Comparison of ENCODE assay signal across 17 cellular contexts in the genomic region with DNA sequence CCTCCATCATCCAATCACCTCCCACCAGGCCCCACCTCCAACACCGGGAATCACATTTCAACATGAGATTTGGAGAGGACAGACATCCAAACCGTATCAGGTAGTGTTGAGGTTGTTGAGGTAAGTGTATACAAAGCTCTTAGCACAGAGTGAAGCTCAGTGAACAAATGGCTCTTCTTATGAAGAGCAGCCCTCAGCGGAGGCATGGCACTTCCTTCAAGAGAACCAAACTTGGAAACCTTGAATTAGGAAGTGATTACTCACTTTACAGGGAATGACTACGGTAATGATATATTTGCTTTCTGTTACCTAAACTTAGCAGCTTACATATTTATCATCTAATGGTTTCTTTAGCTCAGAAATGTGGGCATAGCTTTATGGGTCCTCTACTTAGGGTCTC.
"Had no signal": no experiment of that assay in that cellular context is flagged by ENCODE, and none has a peak within 500 bp of the region (broad histone marks: within the 10 kb centered on the region; RNA-seq: fewer than 3 reads in every experiment).

No MANE protein-coding gene starts in this region.

- ATAC-seq: activated CD8-positive, alpha-beta memory T cell treated with anti-CD3 and anti-CD28 coated beads, Interleukin-2, amount 10 ng/mL, durations not matched to agents 7 days and 5 days; gastrocnemius medialis; heart left ventricle; stimulated activated naive B cell treated with anti-CD40 and anti-IgM and Interleukin-4, amounts not matched to agents 10 μg/mL and 1 μg/mL and 100 μg/mL, for 72 hours; T-helper 17 cell had no signal

- H3K4me3 Mint-ChIP-seq: activated CD8-positive, alpha-beta memory T cell treated with anti-CD3 and anti-CD28 coated beads, Interleukin-2, amount 10 ng/mL, durations not matched to agents 7 days and 5 days; activated naive CD4-positive, alpha-beta T cell treated with anti-CD3 and anti-CD28 coated beads, Interleukin-2, amount 50 U/mL, for 24 hours; stimulated activated naive B cell treated with anti-CD40 and anti-IgM and Interleukin-4, amounts not matched to agents 10 μg/mL and 1 μg/mL and 100 μg/mL, for 72 hours; T-helper 17 cell had no signal

- H3K4me1 ChIP-seq: gastrocnemius medialis, heart left ventricle had no signal

- H3K27me3 ChIP-seq: adrenal gland, gastrocnemius medialis, tibial nerve had no signal

- H3K27ac Mint-ChIP-seq: activated CD8-positive, alpha-beta memory T cell treated with anti-CD3 and anti-CD28 coated beads, Interleukin-2, amount 10 ng/mL, durations not matched to agents 7 days and 5 days; activated naive CD4-positive, alpha-beta T cell treated with anti-CD3 and anti-CD28 coated beads, Interleukin-2, amount 50 U/mL, for 24 hours; stimulated activated naive B cell treated with anti-CD40 and anti-IgM and Interleukin-4, amounts not matched to agents 10 μg/mL and 1 μg/mL and 100 μg/mL, for 72 hours; T-helper 17 cell had no signal

- H3K9me3 Mint-ChIP-seq: activated naive CD4-positive, alpha-beta T cell treated with anti-CD3 and anti-CD28 coated beads, Interleukin-2, amount 50 U/mL, for 24 hours; stimulated activated naive B cell treated with anti-CD40 and anti-IgM and Interleukin-4, amounts not matched to agents 10 μg/mL and 1 μg/mL and 100 μg/mL, for 72 hours had no signal

- DNase-seq: activated CD4-positive, alpha-beta T cell treated with anti-CD3 and anti-CD28 coated beads, Interleukin-2, amount 50 U/mL, for 1 hour; activated CD4-positive, CD25-positive, alpha-beta regulatory T cell; activated CD8-positive, alpha-beta memory T cell treated with anti-CD3 and anti-CD28 coated beads, Interleukin-2, amount 10 ng/mL, durations not matched to agents 7 days and 5 days; activated effector memory CD4-positive, alpha-beta T cell treated with anti-CD3 and anti-CD28 coated beads, Interleukin-2, amount 50 U/mL, for 16 hours; activated T-cell treated with anti-CD3 and anti-CD28 coated beads, Interleukin-2, amount 50 U/mL, for 1 hour; adrenal gland; dorsolateral prefrontal cortex; erythroblast; gastrocnemius medialis; heart left ventricle; midbrain; posterior cingulate gyrus; stimulated activated naive B cell treated with anti-CD40 and anti-IgM and Interleukin-4, amounts not matched to agents 10 μg/mL and 1 μg/mL and 100 μg/mL, for 72 hours; substantia nigra; T-helper 17 cell had no signal

- H3K36me3 Mint-ChIP-seq: stimulated activated naive B cell treated with anti-CD40 and anti-IgM and Interleukin-4, amounts not matched to agents 10 μg/mL and 1 μg/mL and 100 μg/mL, for 72 hours had no signal

- H3K36me3 ChIP-seq: adrenal gland, gastrocnemius medialis, heart left ventricle, tibial nerve had no signal

- H3K9me3 ChIP-seq: adrenal gland, gastrocnemius medialis, heart left ventricle, tibial nerve had no signal

- H3K27ac ChIP-seq: adrenal gland, dorsolateral prefrontal cortex, gastrocnemius medialis, heart left ventricle, tibial nerve had no signal

- H3K4me3 ChIP-seq: adrenal gland, dorsolateral prefrontal cortex, gastrocnemius medialis, heart left ventricle, tibial nerve had no signal

- H3K27me3 Mint-ChIP-seq: activated CD8-positive, alpha-beta memory T cell treated with anti-CD3 and anti-CD28 coated beads, Interleukin-2, amount 10 ng/mL, durations not matched to agents 7 days and 5 days; activated naive CD4-positive, alpha-beta T cell treated with anti-CD3 and anti-CD28 coated beads, Interleukin-2, amount 50 U/mL, for 24 hours; stimulated activated naive B cell treated with anti-CD40 and anti-IgM and Interleukin-4, amounts not matched to agents 10 μg/mL and 1 μg/mL and 100 μg/mL, for 72 hours; T-helper 17 cell had no signal
